1 cellular context compared by ENCODE assay signal in the genomic region with DNA sequence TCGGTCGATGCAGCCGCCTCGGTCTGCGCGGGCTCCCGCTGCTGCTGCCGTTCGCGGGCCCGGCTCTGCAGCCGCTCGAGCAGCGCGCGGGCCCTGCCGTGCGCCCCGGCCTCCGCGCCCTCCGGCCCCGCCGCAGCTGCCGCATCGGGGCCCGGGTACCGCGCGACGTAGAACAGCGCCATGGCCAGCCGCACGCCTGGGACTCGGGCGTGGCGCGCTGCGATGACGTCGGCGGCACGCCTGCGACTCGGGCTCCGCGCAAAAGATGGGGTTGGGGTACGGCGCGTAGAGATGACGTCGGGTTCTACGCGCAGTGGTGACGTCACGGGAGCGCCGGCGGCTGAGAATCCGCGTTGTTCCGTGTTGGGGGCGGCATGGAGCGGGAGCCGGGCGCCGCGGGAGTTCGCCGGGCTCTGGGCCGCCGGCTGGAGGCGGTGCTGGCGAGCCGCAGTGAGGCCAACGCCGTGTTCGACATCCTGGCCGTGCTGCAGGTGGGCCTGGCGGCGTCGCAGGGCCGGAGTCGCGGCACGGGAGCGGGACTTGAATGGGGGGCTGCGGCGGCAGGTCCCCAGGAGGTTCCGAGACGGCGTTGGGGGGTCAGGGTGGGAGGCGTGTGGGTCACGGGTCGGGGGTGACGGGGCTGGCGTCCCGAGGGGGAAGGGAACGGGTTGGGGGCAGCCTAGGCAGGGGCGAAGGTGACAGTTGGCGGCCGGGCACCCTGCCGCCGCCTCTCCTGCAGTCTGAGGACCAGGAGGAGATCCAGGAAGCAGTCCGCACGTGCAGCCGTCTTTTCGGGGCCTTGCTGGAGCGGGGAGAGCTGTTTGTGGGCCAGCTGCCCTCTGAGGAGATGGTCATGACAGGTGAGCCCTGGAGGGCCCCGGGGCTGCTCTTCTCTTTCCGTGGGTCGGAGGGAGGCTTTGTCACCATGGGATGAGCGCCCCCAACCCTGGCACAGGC.
TF ChIP-seq lines count a peak whose summit lies in the region.

A gene with protein sequence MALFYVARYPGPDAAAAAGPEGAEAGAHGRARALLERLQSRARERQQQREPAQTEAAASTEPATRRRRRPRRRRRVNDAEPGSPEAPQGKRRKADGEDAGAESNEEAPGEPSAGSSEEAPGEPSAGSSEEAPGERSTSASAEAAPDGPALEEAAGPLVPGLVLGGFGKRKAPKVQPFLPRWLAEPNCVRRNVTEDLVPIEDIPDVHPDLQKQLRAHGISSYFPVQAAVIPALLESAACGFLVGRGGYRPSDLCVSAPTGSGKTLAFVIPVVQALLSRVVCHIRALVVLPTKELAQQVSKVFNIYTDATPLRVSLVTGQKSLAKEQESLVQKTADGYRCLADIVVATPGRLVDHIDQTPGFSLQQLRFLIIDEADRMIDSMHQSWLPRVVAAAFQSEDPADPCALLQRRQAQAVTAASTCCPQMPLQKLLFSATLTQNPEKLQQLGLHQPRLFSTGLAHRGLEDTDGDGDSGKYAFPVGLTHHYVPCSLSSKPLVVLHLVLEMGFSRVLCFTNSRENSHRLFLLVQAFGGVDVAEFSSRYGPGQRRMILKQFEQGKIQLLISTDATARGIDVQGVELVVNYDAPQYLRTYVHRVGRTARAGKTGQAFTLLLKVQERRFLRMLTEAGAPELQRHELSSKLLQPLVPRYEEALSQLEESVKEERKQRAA (minus strand): TSS at position 205 of the 957 bp plus-strand sequence. CDS start 23 bp downstream, at position 182.
A gene (plus strand): TSS at position 343 of the 957 bp plus-strand sequence. CDS start 32 bp downstream, at position 375.

TF ChIP-seq in neural cell, 6 proteins besides CTCF, POLR2A, EP300 and RAD21 (continued from another document):
- TF ChIP-seq, protein P1, sequence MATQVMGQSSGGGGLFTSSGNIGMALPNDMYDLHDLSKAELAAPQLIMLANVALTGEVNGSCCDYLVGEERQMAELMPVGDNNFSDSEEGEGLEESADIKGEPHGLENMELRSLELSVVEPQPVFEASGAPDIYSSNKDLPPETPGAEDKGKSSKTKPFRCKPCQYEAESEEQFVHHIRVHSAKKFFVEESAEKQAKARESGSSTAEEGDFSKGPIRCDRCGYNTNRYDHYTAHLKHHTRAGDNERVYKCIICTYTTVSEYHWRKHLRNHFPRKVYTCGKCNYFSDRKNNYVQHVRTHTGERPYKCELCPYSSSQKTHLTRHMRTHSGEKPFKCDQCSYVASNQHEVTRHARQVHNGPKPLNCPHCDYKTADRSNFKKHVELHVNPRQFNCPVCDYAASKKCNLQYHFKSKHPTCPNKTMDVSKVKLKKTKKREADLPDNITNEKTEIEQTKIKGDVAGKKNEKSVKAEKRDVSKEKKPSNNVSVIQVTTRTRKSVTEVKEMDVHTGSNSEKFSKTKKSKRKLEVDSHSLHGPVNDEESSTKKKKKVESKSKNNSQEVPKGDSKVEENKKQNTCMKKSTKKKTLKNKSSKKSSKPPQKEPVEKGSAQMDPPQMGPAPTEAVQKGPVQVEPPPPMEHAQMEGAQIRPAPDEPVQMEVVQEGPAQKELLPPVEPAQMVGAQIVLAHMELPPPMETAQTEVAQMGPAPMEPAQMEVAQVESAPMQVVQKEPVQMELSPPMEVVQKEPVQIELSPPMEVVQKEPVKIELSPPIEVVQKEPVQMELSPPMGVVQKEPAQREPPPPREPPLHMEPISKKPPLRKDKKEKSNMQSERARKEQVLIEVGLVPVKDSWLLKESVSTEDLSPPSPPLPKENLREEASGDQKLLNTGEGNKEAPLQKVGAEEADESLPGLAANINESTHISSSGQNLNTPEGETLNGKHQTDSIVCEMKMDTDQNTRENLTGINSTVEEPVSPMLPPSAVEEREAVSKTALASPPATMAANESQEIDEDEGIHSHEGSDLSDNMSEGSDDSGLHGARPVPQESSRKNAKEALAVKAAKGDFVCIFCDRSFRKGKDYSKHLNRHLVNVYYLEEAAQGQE (IDR thresholded peaks at IDR 0.05; ENCODE audit: borderline replicate concordance), result peak; percentile 47
- TF ChIP-seq POLR2AphosphoS5 (IDR thresholded peaks at IDR 0.05), result peak; percentile 85
- TF ChIP-seq TAF1 (IDR thresholded peaks at IDR 0.05; ENCODE audit: low read depth), result peak; percentile 50
